In genomic region chr20:51545515-51545914, GRCh38 we compare ENCODE assay signal across 1 cellular context.
TF ChIP-seq lines count a peak whose summit lies in the region.

No MANE protein-coding gene starts in this region.

TF ChIP-seq in HepG2, 621 proteins besides CTCF, POLR2A, EP300 and RAD21 (continued from another document):
- peak; percentile 27; the same call in 1 of the 2 replicates for TF ChIP-seq MNT (IDR thresholded peaks at IDR 0.05)
- peak; percentile 52; the same call in 1 of the 2 replicates for TF ChIP-seq ATF7 (IDR thresholded peaks at IDR 0.05)
- TF ChIP-seq ATF7 (CRISPR knock-in tag; IDR thresholded peaks at IDR 0.05), result no peak
- TF ChIP-seq NFRKB (IDR thresholded peaks at IDR 0.05), result peak; percentile 75; the same call in 1 of the 2 replicates
- TF ChIP-seq FOXP1 (IDR thresholded peaks at IDR 0.05), result peak; percentile 55
- no peak for TF ChIP-seq FOXP1 (CRISPR knock-in tag; IDR thresholded peaks at IDR 0.05)
- no peak for TF ChIP-seq ASH2L (IDR thresholded peaks at IDR 0.05; ENCODE audit: insufficient read length, low read depth, low read length)
- peak; percentile 92; the same call in 1 of the 2 replicates for TF ChIP-seq NBN (conservative IDR thresholded peaks at IDR 0.05)
- TF ChIP-seq ARNT (IDR thresholded peaks at IDR 0.05), result 0 out of 2 replicates have a peak, but pooled peaks have one; percentile 71
- TF ChIP-seq NONO (IDR thresholded peaks at IDR 0.05), result 0 out of 2 replicates have a peak, but pooled peaks have one; percentile 75
- no peak for TF ChIP-seq NONO (CRISPR knock-in tag; conservative IDR thresholded peaks at IDR 0.05)
- TF ChIP-seq SAFB2 (CRISPR knock-in tag; IDR thresholded peaks at IDR 0.05; ENCODE audit: borderline replicate concordance, low read depth), result no peak
- peak; percentile 96; the same call in 1 of the 2 replicates for TF ChIP-seq TRIM22 (IDR thresholded peaks at IDR 0.05)
- TF ChIP-seq SOX6 (IDR thresholded peaks at IDR 0.05), result peak; percentile 97
- TF ChIP-seq SOX6 (CRISPR knock-in tag; IDR thresholded peaks at IDR 0.05), result no peak
- 0 out of 2 replicates have a peak, but pooled peaks have one; percentile 39 for TF ChIP-seq ZBTB40 (IDR thresholded peaks at IDR 0.05)
- no peak for TF ChIP-seq ZBTB40 (CRISPR knock-in tag; IDR thresholded peaks at IDR 0.05)
- TF ChIP-seq GPN1 (CRISPR knock-in tag; IDR thresholded peaks at IDR 0.05; ENCODE audit: borderline replicate concordance), result no peak
- peak; percentile 88 for TF ChIP-seq PHB2 (IDR thresholded peaks at IDR 0.05; ENCODE audit: partially characterized antibody)
- TF ChIP-seq PLRG1 (conservative IDR thresholded peaks at IDR 0.05), result peak; percentile 87; the same call in 1 of the 2 replicates
- TF ChIP-seq LCORL (IDR thresholded peaks at IDR 0.05), result peak; percentile 68; the same call in 1 of the 2 replicates
- TF ChIP-seq LCORL (CRISPR knock-in tag; IDR thresholded peaks at IDR 0.05), result no peak
- peak; percentile 96 for TF ChIP-seq ZNF282 (IDR thresholded peaks at IDR 0.05; ENCODE audit: partially characterized antibody)
- peak; percentile 73 for TF ChIP-seq FOXA1 (IDR thresholded peaks at IDR 0.05)
- no peak for TF ChIP-seq FOXA1 (CRISPR knock-in tag; IDR thresholded peaks at IDR 0.05)
- TF ChIP-seq ZNF589 (CRISPR knock-in tag; conservative IDR thresholded peaks at IDR 0.05), result no peak
